ENCODE assay signal across 9 cellular contexts in genomic region chr12:6959376-6960290, GRCh38. TPM values are rescaled to one million over a fixed set of nuclear protein-coding genes. Genes with fewer than 3 reads are reported as not detected.
DNase-seq lines count a peak whose midpoint lies in the region; ATAC-seq, FAIRE-seq and TF ChIP-seq lines count a peak whose summit lies in the region.
"Had no signal": no experiment of that assay in that cellular context is flagged by ENCODE, and none has a peak within 500 bp of the region (broad histone marks: within the 10 kb centered on the region; RNA-seq: fewer than 3 reads in every experiment).

No MANE protein-coding gene starts in this region.

- H3K9me3 Mint-ChIP-seq in activated naive CD8-positive, alpha-beta T cell treated with anti-CD3 and anti-CD28 coated beads, Interleukin-2, amount 50 U/mL, for 24 hours, result no peaks in the 10 kb centered on the region
- H3K9me3 Mint-ChIP-seq: neural crest cell had no signal

- H3K4me1 ChIP-seq in neuronal stem cell (ENCODE audit: control insufficient read depth in 2 of 2, insufficient read depth in 1 of 2, low read depth in 1 of 2, low read length in 2 of 2), result peaks cover 15 to 23% of the 10 kb centered on the region in 2 donors

- peak overlapping the region; percentile 35 for H4K91ac ChIP-seq in neuronal stem cell (ENCODE audit: low read depth, low read length, poor library complexity)

- H3K79me1 ChIP-seq in neuronal stem cell (ENCODE audit: low read depth, low read length), result no peaks in the 10 kb centered on the region

- peak overlapping the region; percentile 56 for H2BK15ac ChIP-seq in neuronal stem cell (ENCODE audit: low read length)

- no peaks in the 10 kb centered on the region for H3K27me3 Mint-ChIP-seq in activated naive CD8-positive, alpha-beta T cell treated with anti-CD3 and anti-CD28 coated beads, Interleukin-2, amount 50 U/mL, for 24 hours

- no peaks in the 10 kb centered on the region for H3K9me3 ChIP-seq in neuronal stem cell (replicated peaks in 1 of 2; ENCODE audit: control insufficient read depth in 2 of 2, insufficient read depth in 1 of 2, low read depth in 1 of 2, low read length in 2 of 2)

- no peak overlapping the region for H3K4ac ChIP-seq in neuronal stem cell (ENCODE audit: low read length)

- peak; percentile 78 for FAIRE-seq in GM12891 (lab: Jason Lieb, UNC)

- H3K4me3 Mint-ChIP-seq in activated naive CD8-positive, alpha-beta T cell treated with anti-CD3 and anti-CD28 coated beads, Interleukin-2, amount 50 U/mL, for 24 hours, result peak overlapping the region; percentile 93
- H3K4me3 Mint-ChIP-seq: neural crest cell had no signal

- H3K9ac ChIP-seq in neuronal stem cell (ENCODE audit: low read depth, low read length, poor library complexity), result no peak overlapping the region

- H3K14ac ChIP-seq in neuronal stem cell (ENCODE audit: low read length), result peak overlapping the region; percentile 22

- peak overlapping the region; percentile 91 for H2AFZ ChIP-seq in neuronal stem cell (ENCODE audit: low read length)

- TF ChIP-seq POLR2A in GM12891 (IDR thresholded peaks at IDR 0.05; ENCODE audit: low read depth, low read length), result no peak; the same call in 1 of the 2 replicates

- H2BK5ac ChIP-seq in neuronal stem cell (ENCODE audit: low read length), result no peak overlapping the region

- peaks cover 90% of the 10 kb centered on the region for H3K4me1 Mint-ChIP-seq in activated naive CD8-positive, alpha-beta T cell treated with anti-CD3 and anti-CD28 coated beads, Interleukin-2, amount 50 U/mL, for 24 hours

- no peak overlapping the region for H3K4me3 ChIP-seq in neuronal stem cell (ENCODE audit: low read length in 2 of 2)

- H3K36me3 Mint-ChIP-seq in activated naive CD8-positive, alpha-beta T cell treated with anti-CD3 and anti-CD28 coated beads, Interleukin-2, amount 50 U/mL, for 24 hours (ENCODE audit: low read depth), result peaks cover 66% of the 10 kb centered on the region

- peak overlapping the region; percentile 81 for H2BK12ac ChIP-seq in neuronal stem cell (ENCODE audit: low read length)

- H2AK5ac ChIP-seq in neuronal stem cell (ENCODE audit: low read depth, low read length), result peak overlapping the region; percentile 65

- H4K8ac ChIP-seq in neuronal stem cell (ENCODE audit: low read depth, low read length), result peak overlapping the region; percentile 23

- no peak overlapping the region for H3K27ac ChIP-seq in neuronal stem cell (replicated peaks; ENCODE audit: low read length)

- H3K36me3 ChIP-seq in neuronal stem cell (replicated peaks in 1 of 2; ENCODE audit: control insufficient read depth in 2 of 2, insufficient read depth in 2 of 2, low read length in 2 of 2), result peaks cover 0 to 7% of the 10 kb centered on the region in 2 donors

- H3K27ac Mint-ChIP-seq in activated naive CD8-positive, alpha-beta T cell treated with anti-CD3 and anti-CD28 coated beads, Interleukin-2, amount 50 U/mL, for 24 hours, result peak overlapping the region; percentile 99

- peak overlapping the region; percentile 59 for H3K18ac ChIP-seq in neuronal stem cell (ENCODE audit: low read length)

- H3K4me2 ChIP-seq in neuronal stem cell (ENCODE audit: insufficient read depth, low read length, poor library complexity, severe bottlenecking), result no peak overlapping the region

- no peak overlapping the region for H2BK120ac ChIP-seq in neuronal stem cell (ENCODE audit: low read depth, low read length)

- H3K27me3 ChIP-seq in neuronal stem cell (ENCODE audit: control insufficient read depth in 3 of 3, insufficient read depth in 3 of 3, low read depth in 1 of 3, low read length in 3 of 3), result no peaks in the 10 kb centered on the region

- DNase-seq in GM12891 (ENCODE audit: insufficient read length, low spot score) (no peak), neuronal stem cell (ENCODE audit: low spot score) (no peak), NCI-H1694 treated with DMSO at 0.1 percent for 48 hours (lab: John Stamatoyannopoulos, UW) (no peak), NCI-H2107 treated with DMSO at 0.1 percent for 48 hours (lab: John Stamatoyannopoulos, UW; ENCODE audit: unreplicated experiment) (no peak), DMS53 (lab: John Stamatoyannopoulos, UW) (no peak), DMS114 treated with DMSO at 0.1 percent for 48 hours (lab: John Stamatoyannopoulos, UW; ENCODE audit: unreplicated experiment) (no peak)
- DNase-seq in activated naive CD8-positive, alpha-beta T cell treated with anti-CD3 and anti-CD28 coated beads, Interleukin-2, amount 50 U/mL, for 24 hours, result no peak

- H3K23ac ChIP-seq in neuronal stem cell (ENCODE audit: low read depth, low read length, poor library complexity), result peak overlapping the region; percentile 27

- no CpG with 5 or more reads among the region's 33 CpGs for WGBS in neuronal stem cell (ENCODE audit: extremely low coverage in 2 of 2, insufficient read length in 2 of 2, insufficient replicate concordance in 1 of 2), 2 donors

- peak; percentile 26 for ATAC-seq in HG03159 (IDR thresholded peaks at IDR 0.05; ENCODE audit: unreplicated experiment)
- no peak for ATAC-seq in activated naive CD8-positive, alpha-beta T cell treated with anti-CD3 and anti-CD28 coated beads, Interleukin-2, amount 50 U/mL, for 24 hours

TF ChIP-seq in GM12891, 5 proteins besides CTCF, POLR2A, EP300 and RAD21:
- TF ChIP-seq TAF1 (IDR thresholded peaks at IDR 0.05; ENCODE audit: low read depth, low read length), result no peak; the same call in 1 of the 2 replicates
- TF ChIP-seq PAX5 (IDR thresholded peaks at IDR 0.05; ENCODE audit: insufficient read depth, low read length, severe bottlenecking), result no peak
- TF ChIP-seq POU2F2 (IDR thresholded peaks at IDR 0.05; ENCODE audit: low read depth, low read length), result no peak
- peak; percentile 67 for TF ChIP-seq POLR2AphosphoS5 (IDR thresholded peaks at IDR 0.05; ENCODE audit: low read depth, low read length)
- TF ChIP-seq SPI1 (IDR thresholded peaks at IDR 0.05; ENCODE audit: low read depth, low read length), result peak; percentile 95

RNA-seq across cellular contexts. Expression of gene PTPN6, which starts 8.5 kb away (rescaled TPM):
- polyA plus RNA-seq in GM12891 (2012; ENCODE audit: low read depth, missing spikeins), result 446 TPM
- polyA plus RNA-seq in neuronal stem cell (2013, experiment 1 of 2), result 3.2 TPM
- 2.7 TPM for polyA plus RNA-seq in neuronal stem cell (2013, experiment 2 of 2)

RNA-seq across cellular contexts. Expression of gene PHB2, which starts 10.8 kb away (rescaled TPM):
- polyA plus RNA-seq in GM12891 (2012; ENCODE audit: low read depth, missing spikeins), result 357 TPM
- 315 TPM for polyA plus RNA-seq in neuronal stem cell (2013, experiment 1 of 2)
- polyA plus RNA-seq in neuronal stem cell (2013, experiment 2 of 2), result 311 TPM

RNA-seq across cellular contexts. Expression of gene EMG1, which starts 11.1 kb away (rescaled TPM):
- 70.2 TPM for polyA plus RNA-seq in GM12891 (2012; ENCODE audit: low read depth, missing spikeins)
- 24.4 TPM for polyA plus RNA-seq in neuronal stem cell (2013, experiment 1 of 2)
- 24.2 TPM for polyA plus RNA-seq in neuronal stem cell (2013, experiment 2 of 2)

RNA-seq across cellular contexts. Expression of gene C12orf57, which starts 15.8 kb away (rescaled TPM):
- polyA plus RNA-seq in GM12891 (2012; ENCODE audit: low read depth, missing spikeins), result 367 TPM
- polyA plus RNA-seq in neuronal stem cell (2013, experiment 1 of 2), result 511 TPM
- 489 TPM for polyA plus RNA-seq in neuronal stem cell (2013, experiment 2 of 2)

RNA-seq across cellular contexts. Expression of gene RNU7-1, which starts 16.0 kb away (rescaled TPM):
- not detected for polyA plus RNA-seq in GM12891 (2012; ENCODE audit: low read depth, missing spikeins)
- not detected for polyA plus RNA-seq in neuronal stem cell (2013, experiment 1 of 2)
- polyA plus RNA-seq in neuronal stem cell (2013, experiment 2 of 2), result not detected
